In genomic region chr16:30199049-30199448, GRCh38 we compare ENCODE assay signal across 8 cellular contexts. TPM values are rescaled to one million over a fixed set of nuclear protein-coding genes. Genes with fewer than 3 reads are reported as not detected.
DNase-seq lines count a peak whose midpoint lies in the region; ATAC-seq and TF ChIP-seq lines count a peak whose summit lies in the region.
"Not testable (repeated sequence)": the region's sequence is repeated elsewhere in the genome, so short reads cannot be mapped to it uniquely, and the experiment has no call there.

Gene SULT1A3, plus strand, starts transcription at chr16:30199255. Its CDS starts 1,474 bp downstream, at chr16:30200729.

- not testable (repeated sequence) for H3K79me2 ChIP-seq in GM23338 (replicated peaks; ENCODE audit: insufficient read depth)

- no CpG with 5 or more reads among the region's 3 CpGs for WGBS in heart left ventricle, 4 donors

- H3K4me2 ChIP-seq in GM23338, result not testable (repeated sequence)

- H3K4me1 Mint-ChIP-seq in GM23338; activated T-cell treated with anti-CD3 and anti-CD28 coated beads, Interleukin-2, amount 50 U/mL, for 72 hours (ENCODE audit: low read depth); progenitor cell of endocrine pancreas (ENCODE audit: low read depth): not testable (repeated sequence)

- not testable (repeated sequence) for DNase-seq in GM23338 (ENCODE audit: low spot score); activated T-cell treated with anti-CD3 and anti-CD28 coated beads, Interleukin-2, amount 50 U/mL, for 72 hours; dorsolateral prefrontal cortex; heart left ventricle; lower lobe of right lung; progenitor cell of endocrine pancreas (ENCODE audit: low spot score, unreplicated experiment); ureter (ENCODE audit: low spot score)

- TF ChIP-seq CTCF in GM23338 (conservative IDR thresholded peaks at IDR 0.05; ENCODE audit: low read depth in 2 of 2); dorsolateral prefrontal cortex (IDR thresholded peaks at IDR 0.05 in 54 of 56, conservative IDR thresholded peaks at IDR 0.05 in 2 of 56; ENCODE audit: low read depth in 1 of 56, partially characterized antibody in 56 of 56); heart left ventricle (IDR thresholded peaks at IDR 0.05); lower lobe of right lung (IDR thresholded peaks at IDR 0.05); progenitor cell of endocrine pancreas (IDR thresholded peaks at IDR 0.05; ENCODE audit: unreplicated experiment): not testable (repeated sequence)

- H3K4me3 Mint-ChIP-seq in GM23338; activated T-cell treated with anti-CD3 and anti-CD28 coated beads, Interleukin-2, amount 50 U/mL, for 72 hours; progenitor cell of endocrine pancreas (ENCODE audit: low read depth): not testable (repeated sequence)

- not testable (repeated sequence) for H3F3A ChIP-seq in GM23338 (replicated peaks; ENCODE audit: low read depth)

- not testable (repeated sequence) for H3K36me3 ChIP-seq in GM23338 (ENCODE audit: insufficient read depth); heart left ventricle; lower lobe of right lung

- intact Hi-C loops in T-helper 1 cell treated with Interleukin-12 subunit alpha and Interleukin-12 subunit beta and Interleukin-4 antibody, amounts not matched to agents 30 ng/mL and 1 ng/mL, for 36 hours (cut with micrococcal nuclease); dorsolateral prefrontal cortex (cut with DNase I); heart left ventricle (cut with DNase I); lower lobe of right lung (cut with DNase I): not testable (repeated sequence)

- H3K9me3 ChIP-seq in heart left ventricle, lower lobe of right lung: not testable (repeated sequence)

- not testable (repeated sequence) for H2AFZ ChIP-seq in GM23338

- not testable (repeated sequence) for H3K27me3 Mint-ChIP-seq in GM23338 (ENCODE audit: insufficient read depth, low read depth, poor library complexity); activated T-cell treated with anti-CD3 and anti-CD28 coated beads, Interleukin-2, amount 50 U/mL, for 72 hours (ENCODE audit: low read depth); progenitor cell of endocrine pancreas

- not testable (repeated sequence) for H3K36me3 Mint-ChIP-seq in GM23338 (ENCODE audit: low read depth); activated T-cell treated with anti-CD3 and anti-CD28 coated beads, Interleukin-2, amount 50 U/mL, for 72 hours (ENCODE audit: insufficient read depth in 2 of 2); progenitor cell of endocrine pancreas (ENCODE audit: insufficient read depth)

- not testable (repeated sequence) for H3K27ac ChIP-seq in GM23338 (ENCODE audit: low read depth); dorsolateral prefrontal cortex; heart left ventricle; lower lobe of right lung

- H3K4me1 ChIP-seq in GM23338 (ENCODE audit: insufficient read depth); heart left ventricle; lower lobe of right lung: not testable (repeated sequence)

- not testable (repeated sequence) for H3K9me2 ChIP-seq in GM23338 (ENCODE audit: insufficient read depth)

- not testable (repeated sequence) for H3K4me3 ChIP-seq in GM23338, dorsolateral prefrontal cortex, heart left ventricle, lower lobe of right lung

- H3K9me3 Mint-ChIP-seq in GM23338; activated T-cell treated with anti-CD3 and anti-CD28 coated beads, Interleukin-2, amount 50 U/mL, for 72 hours; progenitor cell of endocrine pancreas (ENCODE audit: low read depth): not testable (repeated sequence)

- H3K27ac Mint-ChIP-seq in GM23338; activated T-cell treated with anti-CD3 and anti-CD28 coated beads, Interleukin-2, amount 50 U/mL, for 72 hours; progenitor cell of endocrine pancreas: not testable (repeated sequence)

- not testable (repeated sequence) for TF ChIP-seq POLR2A in heart left ventricle (IDR thresholded peaks at IDR 0.05)

- not testable (repeated sequence) for H4K20me1 ChIP-seq in GM23338 (replicated peaks; ENCODE audit: insufficient read depth)

- peak; percentile 47 for ATAC-seq in GM23338
- ATAC-seq in activated T-cell treated with anti-CD3 and anti-CD28 coated beads, Interleukin-2, amount 50 U/mL, for 72 hours (replicated peaks in 1 of 2), result not testable (repeated sequence)
- ATAC-seq in heart left ventricle, result peak; percentile 34 to 61 (median 44)
- peak; percentile 50 to 57 for ATAC-seq in lower lobe of right lung

- not testable (repeated sequence) for H3K27me3 ChIP-seq in GM23338 (ENCODE audit: insufficient read depth); dorsolateral prefrontal cortex; heart left ventricle; lower lobe of right lung (ENCODE audit: low read depth)

RNA-seq across cellular contexts. Expression of gene SULT1A3, which starts in this region (rescaled TPM):
- total RNA-seq in GM23338 (2014; rRNA removed; shearing (Covaris generic)), result 2.8 and 11.2 TPM in 2 replicates
- polyA plus RNA-seq in GM23338 (2016; fragmentation: Nextera tagmentation; extraction: Ambion mirVana), result 17.4 and 19.5 TPM in 2 replicates
- total RNA-seq in T-helper 1 cell treated with Interleukin-12 subunit alpha and Interleukin-12 subunit beta and Interleukin-4 antibody, amounts not matched to agents 30 ng/mL and 1 ng/mL, for 36 hours, result 29.2 and 31.7 TPM in 2 replicates
- total RNA-seq in activated T-cell treated with anti-CD3 and anti-CD28 coated beads, Interleukin-2, amount 50 U/mL, for 72 hours, result 10 to 100 TPM; 16.6 to 20.1 TPM
- total RNA-seq in dorsolateral prefrontal cortex, result 10 to 100 TPM in 118 of 120 experiments, 1 to 10 TPM in 2; 8.6 to 49.6 (median 23.0) TPM
- total RNA-seq in heart left ventricle, result 10 to 100 TPM in 3 of 9 donors, 1 to 10 TPM in 6; 1.2 to 14.9 (median 9.7) TPM
- polyA plus RNA-seq in heart left ventricle, result 10 to 100 TPM in 1 of 2 donors, 1 to 10 TPM in 1; 5.2 to 10.8 TPM
- 23.1 TPM for total RNA-seq in lower lobe of right lung
- total RNA-seq in progenitor cell of endocrine pancreas, result 33.0 and 33.3 TPM in 2 replicates
- 28.3 TPM for total RNA-seq in ureter
